Comparison of ENCODE assay signal across 20 cellular contexts in the genomic region with DNA sequence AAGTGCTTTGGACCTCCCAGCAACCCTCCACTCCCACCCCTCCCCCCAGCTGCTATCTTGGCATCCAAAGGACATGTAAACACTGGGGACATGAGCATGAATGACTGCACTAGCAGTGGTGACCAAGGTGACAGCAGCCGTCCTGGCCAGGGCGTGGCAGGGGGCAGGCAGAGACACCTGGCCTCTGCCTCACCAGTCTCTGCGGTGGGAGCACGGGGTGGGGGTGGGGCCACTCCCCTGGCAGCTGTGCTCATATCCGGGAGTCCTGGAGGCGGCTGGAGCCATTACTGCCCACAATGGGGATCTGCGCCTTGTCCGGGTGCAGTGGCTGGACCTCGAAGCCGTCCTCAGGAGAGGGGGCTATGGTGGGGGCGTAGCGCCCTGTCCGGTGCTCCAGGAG. TPM values are rescaled to one million over a fixed set of nuclear protein-coding genes. Genes with fewer than 3 reads are reported as not detected.
DNase-seq lines count a peak whose midpoint lies in the region; ATAC-seq and TF ChIP-seq lines count a peak whose summit lies in the region.
"Had no signal": no experiment of that assay in that cellular context is flagged by ENCODE, and none has a peak within 500 bp of the region (broad histone marks: within the 10 kb centered on the region; RNA-seq: fewer than 3 reads in every experiment).

No MANE protein-coding gene starts in this region.

- H3K4me3 Mint-ChIP-seq in endodermal cell: no peak overlapping the region
- H3K4me3 Mint-ChIP-seq in progenitor cell of endocrine pancreas (ENCODE audit: low read depth): no peak overlapping the region
- H3K4me3 Mint-ChIP-seq: activated CD4-positive, alpha-beta T cell treated with anti-CD3 and anti-CD28 coated beads, Interleukin-2, amount 10 ng/mL, durations not matched to agents 24 days and 14 days; activated naive CD8-positive, alpha-beta T cell treated with anti-CD3 and anti-CD28 coated beads, Interleukin-2, amount 50 U/mL, for 24 hours had no signal

- no peaks in the 10 kb centered on the region for H3K79me2 ChIP-seq in PC-3 (ENCODE audit: low read length)

- DNase-seq in NCI-H146 (lab: John Stamatoyannopoulos, UW) (peak; percentile 88), NCI-H748 treated with DMSO at 0.1 percent for 48 hours (lab: John Stamatoyannopoulos, UW) (peak; percentile 60), endodermal cell (no peak), progenitor cell of endocrine pancreas (ENCODE audit: low spot score, unreplicated experiment) (no peak), PC-3 (no peak), UCSD-AML1 (lab: John Stamatoyannopoulos, UW; ENCODE audit: unreplicated experiment) (no peak)
- DNase-seq: activated CD4-positive, alpha-beta T cell treated with anti-CD3 and anti-CD28 coated beads, Interleukin-2, amount 10 ng/mL, durations not matched to agents 24 days and 14 days; activated CD8-positive, alpha-beta memory T cell treated with anti-CD3 and anti-CD28 coated beads, Interleukin-2, amount 50 U/mL, for 48 hours; activated effector memory CD4-positive, alpha-beta T cell treated with Interleukin-2 at 50 U/mL for 16 hours; activated naive CD8-positive, alpha-beta T cell treated with anti-CD3 and anti-CD28 coated beads, Interleukin-2, amount 50 U/mL, for 24 hours; brain microvascular endothelial cell; cortex of kidney; EL; NCI-H1105 treated with DMSO at 0.1 percent for 48 hours; NCI-H226; stimulated activated CD4-positive, alpha-beta T cell treated with anti-CD3 and anti-CD28 coated beads, Interleukin-4, amount 100 ng/mL, for 1 hour; stimulated activated naive CD8-positive, alpha-beta T cell treated with anti-CD3 and anti-CD28 coated beads, Interleukin-15, Interleukin-2, amounts not matched to agents 100 U/mL and 50 U/mL, for 24 hours; T-helper 1 cell had no signal

- H3K4me3 ChIP-seq in endodermal cell (ENCODE audit: low read length) (no peak overlapping the region), PC-3 (ENCODE audit: low read length) (no peak overlapping the region)
- H3K4me3 ChIP-seq: tibial nerve had no signal

- TF ChIP-seq CTCF in endodermal cell (conservative IDR thresholded peaks at IDR 0.05) (no peak), progenitor cell of endocrine pancreas (IDR thresholded peaks at IDR 0.05; ENCODE audit: unreplicated experiment) (no peak), PC-3 (conservative IDR thresholded peaks at IDR 0.05; ENCODE audit: low read depth, low read length) (no peak)

- ATAC-seq in PC-3 (no peak), HG02973 (IDR thresholded peaks at IDR 0.05; ENCODE audit: unreplicated experiment) (no peak)
- ATAC-seq: activated naive CD8-positive, alpha-beta T cell treated with anti-CD3 and anti-CD28 coated beads, Interleukin-2, amount 50 U/mL, for 24 hours; stimulated activated naive CD8-positive, alpha-beta T cell treated with anti-CD3 and anti-CD28 coated beads, Interleukin-15, Interleukin-2, amounts not matched to agents 100 U/mL and 50 U/mL, for 24 hours had no signal

- 87 to 90% methylated on average over 8 to 13 of the region's 13 CpGs for WGBS in endodermal cell (ENCODE audit: insufficient coverage in 1 of 2, insufficient read length in 1 of 2), 2 experiments

- no peaks in the 10 kb centered on the region for H3K27me3 Mint-ChIP-seq in endodermal cell (ENCODE audit: insufficient read depth)
- H3K27me3 Mint-ChIP-seq in progenitor cell of endocrine pancreas: no peaks in the 10 kb centered on the region
- H3K27me3 Mint-ChIP-seq: activated CD4-positive, alpha-beta T cell treated with anti-CD3 and anti-CD28 coated beads, Interleukin-2, amount 10 ng/mL, durations not matched to agents 24 days and 14 days had no signal

- POLR2A ChIA-PET in PC-3 (lab: Charles Lee; ENCODE audit: unreplicated experiment): no interaction called here

- H3K36me3 ChIP-seq in endodermal cell (ENCODE audit: control insufficient read depth, insufficient read depth, low read length): no peaks in the 10 kb centered on the region
- H3K36me3 ChIP-seq in PC-3 (ENCODE audit: low read depth, low read length): 0 out of 2 replicates have a peak, but pooled peaks cover 3% of the 10 kb centered on the region
- H3K36me3 ChIP-seq: brain microvascular endothelial cell had no signal

- H3F3A ChIP-seq in PC-3 (ENCODE audit: low read length, unreplicated experiment): no peaks in the 10 kb centered on the region

- H3K9me3 Mint-ChIP-seq in endodermal cell (no peaks in the 10 kb centered on the region), progenitor cell of endocrine pancreas (ENCODE audit: low read depth) (no peaks in the 10 kb centered on the region)
- H3K9me3 Mint-ChIP-seq: activated CD4-positive, alpha-beta T cell treated with anti-CD3 and anti-CD28 coated beads, Interleukin-2, amount 10 ng/mL, durations not matched to agents 24 days and 14 days; activated naive CD8-positive, alpha-beta T cell treated with anti-CD3 and anti-CD28 coated beads, Interleukin-2, amount 50 U/mL, for 24 hours had no signal

- intact Hi-C loops in PC-3 (cut with micrococcal nuclease): no loop called here

- BruUV-seq in PC-3 (replicated peaks; lab: Mats Ljungman, UMichigan): no TSS peak

- H3K27ac Mint-ChIP-seq in endodermal cell: no peak overlapping the region
- peak overlapping the region; percentile 49 for H3K27ac Mint-ChIP-seq in progenitor cell of endocrine pancreas
- H3K27ac Mint-ChIP-seq: activated CD4-positive, alpha-beta T cell treated with anti-CD3 and anti-CD28 coated beads, Interleukin-2, amount 10 ng/mL, durations not matched to agents 24 days and 14 days; activated naive CD8-positive, alpha-beta T cell treated with anti-CD3 and anti-CD28 coated beads, Interleukin-2, amount 50 U/mL, for 24 hours had no signal

- H3K9ac ChIP-seq in endodermal cell (ENCODE audit: extremely low read depth, low read length, poor library complexity, severe bottlenecking) (no peak overlapping the region), PC-3 (ENCODE audit: low read length) (no peak overlapping the region)

- H3K4me1 Mint-ChIP-seq in endodermal cell: peaks cover 47% of the 10 kb centered on the region
- H3K4me1 Mint-ChIP-seq in progenitor cell of endocrine pancreas (ENCODE audit: low read depth): peaks cover 34% of the 10 kb centered on the region

- CTCF ChIA-PET in PC-3 (lab: Charles Lee): no interaction called here

- H3K4me2 ChIP-seq in PC-3 (ENCODE audit: low read length): no peak overlapping the region

- H3K27me3 ChIP-seq in endodermal cell (ENCODE audit: control insufficient read depth, insufficient read depth, low read length, poor library complexity, severe bottlenecking) (no peaks in the 10 kb centered on the region), PC-3 (ENCODE audit: low read length) (no peaks in the 10 kb centered on the region)
- H3K27me3 ChIP-seq: brain microvascular endothelial cell, tibial nerve had no signal

- H2AFZ ChIP-seq in PC-3 (ENCODE audit: low read length): no peak overlapping the region

- H3K27ac ChIP-seq in endodermal cell (ENCODE audit: low read depth, low read length): peak overlapping the region; percentile 68
- H3K27ac ChIP-seq in PC-3 (ENCODE audit: low read length): no peak overlapping the region
- H3K27ac ChIP-seq: brain microvascular endothelial cell had no signal

- no peaks in the 10 kb centered on the region for H4K20me1 ChIP-seq in PC-3 (ENCODE audit: low read length)

- H3K36me3 Mint-ChIP-seq in endodermal cell (ENCODE audit: low read depth) (peaks cover 13% of the 10 kb centered on the region), progenitor cell of endocrine pancreas (ENCODE audit: insufficient read depth) (peaks cover 6% of the 10 kb centered on the region)

- H3K9me3 ChIP-seq in endodermal cell (ENCODE audit: control insufficient read depth, low read length): no peaks in the 10 kb centered on the region
- H3K9me3 ChIP-seq in PC-3 (ENCODE audit: low read length): no peaks in the 10 kb centered on the region
- H3K9me3 ChIP-seq: tibial nerve had no signal

- no peaks in the 10 kb centered on the region for H3K9me2 ChIP-seq in PC-3 (replicated peaks; ENCODE audit: low read length)

- H3K4me1 ChIP-seq in endodermal cell (ENCODE audit: control insufficient read depth, insufficient read depth, low read length) (peaks cover 32% of the 10 kb centered on the region), PC-3 (ENCODE audit: insufficient read depth, low read length) (peaks cover 5% of the 10 kb centered on the region; the same call in 1 of the 2 replicates)

RNA-seq across cellular contexts. Expression of gene CCDC24, which starts 5.9 kb away (rescaled TPM):
- total RNA-seq in endodermal cell: 10 to 100 TPM; 26.6 to 31.1 TPM
- 13.3 TPM for polyA plus RNA-seq in endodermal cell (2013, experiment 1 of 2)
- polyA plus RNA-seq in endodermal cell (2013, experiment 2 of 2): 11.1 TPM
- 34.8 and 35.9 TPM in 2 replicates for total RNA-seq in progenitor cell of endocrine pancreas
- total RNA-seq in PC-3 (2014; rRNA removed): 10.1 and 21.9 TPM in 2 replicates

RNA-seq across cellular contexts. Expression of gene B4GALT2, which starts 18.3 kb away (rescaled TPM):
- total RNA-seq in endodermal cell: 10 to 100 TPM; 62.7 to 72.7 TPM
- 89.1 TPM for polyA plus RNA-seq in endodermal cell (2013, experiment 1 of 2)
- 82.9 TPM for polyA plus RNA-seq in endodermal cell (2013, experiment 2 of 2)
- total RNA-seq in progenitor cell of endocrine pancreas: 61.7 and 63.1 TPM in 2 replicates
- 103 and 136 TPM in 2 replicates for total RNA-seq in PC-3 (2014; rRNA removed)

RNA-seq across cellular contexts. Expression of gene ATP6V0B, which starts 22.5 kb away (rescaled TPM):
- total RNA-seq in endodermal cell (100 to 1,000 TPM; 108 to 116 TPM), progenitor cell of endocrine pancreas (104 and 108 TPM in 2 replicates), PC-3 (2014; rRNA removed) (207 and 241 TPM in 2 replicates)
- polyA plus RNA-seq in endodermal cell (2013, experiment 1 of 2): 120 TPM
- polyA plus RNA-seq in endodermal cell (2013, experiment 2 of 2): 111 TPM

RNA-seq across cellular contexts. Expression of gene DPH2, which starts 27.5 kb away (rescaled TPM):
- total RNA-seq in endodermal cell (10 to 100 TPM; 28.5 to 31.3 TPM), progenitor cell of endocrine pancreas (24.9 and 25.4 TPM in 2 replicates), PC-3 (2014; rRNA removed) (46.3 and 59.0 TPM in 2 replicates)
- 26.1 TPM for polyA plus RNA-seq in endodermal cell (2013, experiment 1 of 2)
- polyA plus RNA-seq in endodermal cell (2013, experiment 2 of 2): 19.5 TPM

RNA-seq across cellular contexts. Expression of gene SLC6A9, which starts 34.0 kb away (rescaled TPM):
- total RNA-seq in endodermal cell (10 to 100 TPM in 1 of 2 donors, 1 to 10 TPM in 1; 5.7 to 11.4 TPM), progenitor cell of endocrine pancreas (26.9 and 29.4 TPM in 2 replicates), PC-3 (2014; rRNA removed) (11.2 and 15.7 TPM in 2 replicates)
- polyA plus RNA-seq in endodermal cell (2013, experiment 1 of 2): 24.7 TPM
- polyA plus RNA-seq in endodermal cell (2013, experiment 2 of 2): 15.9 TPM

Comparison
In these comparisons a context has a peak if more than half of its experiments do, and no peak if none do; other contexts are left out.
1. DNase-seq: peak in NCI-H146 (single experiment) and NCI-H748 treated with DMSO at 0.1 percent for 48 hours (single experiment); none in endodermal cell (single experiment), progenitor cell of endocrine pancreas (single experiment), PC-3 (single experiment) and UCSD-AML1 (single experiment).